ENCODE assay signal across 20 cellular contexts in genomic region chr15:101464246-101464998, GRCh38.
"Had no signal": no experiment of that assay in that cellular context is flagged by ENCODE, and none has a peak within 500 bp of the region (broad histone marks: within the 10 kb centered on the region; RNA-seq: fewer than 3 reads in every experiment).

No MANE protein-coding gene starts in this region.

- ATAC-seq: activated CD8-positive, alpha-beta T cell treated with anti-CD3 and anti-CD28 coated beads, Interleukin-2, amount 10 ng/mL, durations not matched to agents 7 days and 5 days; activated naive CD8-positive, alpha-beta T cell treated with anti-CD3 and anti-CD28 coated beads, Interleukin-2, amount 50 U/mL, for 24 hours; naive thymus-derived CD4-positive, alpha-beta T cell; stimulated activated naive CD8-positive, alpha-beta T cell treated with anti-CD3 and anti-CD28 coated beads, Interleukin-15, Interleukin-2, amounts not matched to agents 100 U/mL and 50 U/mL, for 24 hours; upper lobe of right lung had no signal

- H3K4me3 ChIP-seq: cardiac muscle cell, thyroid gland, upper lobe of right lung had no signal

- H3K27ac ChIP-seq: cardiac muscle cell, thyroid gland, upper lobe of right lung, VCaP had no signal

- H3K36me3 ChIP-seq: cardiac muscle cell, thyroid gland, upper lobe of right lung had no signal

- H3K27me3 ChIP-seq: cardiac muscle cell, thyroid gland, upper lobe of right lung had no signal

- DNase-seq: activated CD4-positive, alpha-beta T cell treated with anti-CD3 and anti-CD28 coated beads, Interleukin-2, amount 50 U/mL, for 1 hour; activated CD4-positive, CD25-positive, alpha-beta regulatory T cell treated with anti-CD3 and anti-CD28 coated beads, Interleukin-2, amount 50 U/mL, for 72 hours; activated CD8-positive, alpha-beta T cell treated with anti-CD3 and anti-CD28 coated beads, Interleukin-2, amount 10 ng/mL, durations not matched to agents 7 days and 5 days; activated gamma-delta T cell; activated naive CD4-positive, alpha-beta T cell treated with anti-CD3 and anti-CD28 coated beads, Interleukin-2, amount 50 U/mL, for 16 hours; activated naive CD8-positive, alpha-beta T cell treated with anti-CD3 and anti-CD28 coated beads, Interleukin-2, amount 50 U/mL, for 24 hours; effector CD4-positive, alpha-beta T cell; erythroblast; foreskin melanocyte; glutamatergic neuron; hippocampal formation; left colon; naive thymus-derived CD4-positive, alpha-beta T cell; stimulated activated CD4-positive, alpha-beta T cell treated with anti-CD3 and anti-CD28 coated beads, Interleukin-12 subunit alpha, Interleukin-12 subunit beta, amount 100 ng/mL, for 4 hours; stimulated activated CD4-positive, alpha-beta T cell treated with anti-CD3 and anti-CD28 coated beads, Interleukin-4, amount 100 ng/mL, for 4 hours; stimulated activated naive CD8-positive, alpha-beta T cell treated with anti-CD3 and anti-CD28 coated beads, Interleukin-15, Interleukin-2, amounts not matched to agents 100 U/mL and 50 U/mL, for 24 hours; thyroid gland; upper lobe of right lung had no signal

- H3K4me1 ChIP-seq: thyroid gland, upper lobe of right lung had no signal

- H3K9me3 ChIP-seq: thyroid gland, upper lobe of right lung had no signal
